ENCODE assay signal across 21 cellular contexts in the genomic region with DNA sequence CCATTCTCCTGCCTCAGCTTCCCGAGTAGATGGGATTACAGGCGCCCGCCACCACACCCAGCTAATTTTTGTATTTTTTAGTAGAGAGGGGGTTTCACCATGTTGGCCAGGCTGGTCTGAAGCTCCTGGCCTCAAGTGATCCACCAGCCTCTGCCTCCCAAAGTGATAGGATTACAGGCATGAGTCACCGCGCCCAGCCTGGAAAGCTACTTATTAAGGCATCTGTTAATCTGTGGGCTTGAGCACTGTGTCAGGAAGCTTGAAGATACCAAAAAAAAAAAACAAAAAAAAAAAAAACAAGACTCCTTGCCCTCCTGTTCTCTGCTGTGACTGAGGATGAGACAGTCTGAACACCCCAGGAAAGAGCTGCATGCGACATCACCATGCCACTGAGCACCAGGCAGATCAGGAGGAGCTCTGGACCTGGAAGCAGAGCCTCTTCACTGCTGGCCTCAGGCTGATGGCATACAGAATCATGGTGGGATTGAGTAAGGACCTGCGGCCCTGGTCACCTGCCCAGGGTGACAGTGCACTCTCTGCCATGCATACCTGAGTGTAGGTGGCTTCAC.
DNase-seq lines count a peak whose midpoint lies in the region; ATAC-seq and TF ChIP-seq lines count a peak whose summit lies in the region.
"Had no signal": no experiment of that assay in that cellular context is flagged by ENCODE, and none has a peak within 500 bp of the region (broad histone marks: within the 10 kb centered on the region; RNA-seq: fewer than 3 reads in every experiment).

No MANE protein-coding gene starts in this region.

- POLR2A ChIA-PET in RWPE1 (lab: Yijun Ruan, JAX; ENCODE audit: low non-redundant PET): no interaction called here

- ATAC-seq in stimulated activated naive CD8-positive, alpha-beta T cell treated with anti-CD3 and anti-CD28 coated beads, Interleukin-15, amount 100 ng/mL, for 72 hours: no peak
- no peak for ATAC-seq in stimulated activated naive CD8-positive, alpha-beta T cell treated with anti-CD3 and anti-CD28 coated beads, Interleukin-15, Interleukin-2, amounts not matched to agents 100 U/mL and 50 U/mL, for 24 hours
- ATAC-seq: activated CD8-positive, alpha-beta T cell treated with anti-CD3 and anti-CD28 coated beads, Interleukin-2, amount 10 ng/mL, durations not matched to agents 7 days and 5 days; esophagus mucosa had no signal

- peak overlapping the region; percentile 79 to 81 for H3K27ac Mint-ChIP-seq in stimulated activated naive CD8-positive, alpha-beta T cell treated with anti-CD3 and anti-CD28 coated beads, Interleukin-15, amount 100 ng/mL, for 72 hours
- peak overlapping the region in 3 of 7 donors; percentile 23 to 58 (median 27) for H3K27ac Mint-ChIP-seq in CD14-positive monocyte
- H3K27ac Mint-ChIP-seq: activated CD8-positive, alpha-beta T cell treated with anti-CD3 and anti-CD28 coated beads, Interleukin-2, amount 10 ng/mL, durations not matched to agents 7 days and 5 days; activated naive CD8-positive, alpha-beta T cell had no signal

- intact Hi-C loops in CD14-positive monocyte (cut with micrococcal nuclease): no loop called here
- intact Hi-C loops in tibial artery (cut with DNase I; ENCODE audit: low total_unique reads): no loop called here

- H3K9me3 ChIP-seq in tibial artery: no peaks in the 10 kb centered on the region
- H3K9me3 ChIP-seq: Peyer's patch had no signal

- H3K27me3 ChIP-seq in tibial artery: no peaks in the 10 kb centered on the region
- H3K27me3 ChIP-seq: dorsolateral prefrontal cortex, Peyer's patch had no signal

- TF ChIP-seq CTCF in fibroblast of villous mesenchyme (IDR thresholded peaks at IDR 0.05; ENCODE audit: insufficient read depth, low read depth, low read length) (no peak), RWPE1 (conservative IDR thresholded peaks at IDR 0.05; ENCODE audit: low read depth) (no peak), CD14-positive monocyte (IDR thresholded peaks at IDR 0.05) (no peak), tibial artery (IDR thresholded peaks at IDR 0.05) (no peak)

- H3K27ac ChIP-seq in RWPE1 (no peak overlapping the region), tibial artery (no peak overlapping the region)
- H3K27ac ChIP-seq: dorsolateral prefrontal cortex, Peyer's patch had no signal

- H3K4me3 ChIP-seq in fibroblast of villous mesenchyme (ENCODE audit: low read depth, low read length): no peak overlapping the region
- no peak overlapping the region for H3K4me3 ChIP-seq in tibial artery
- H3K4me3 ChIP-seq: dorsolateral prefrontal cortex, Peyer's patch had no signal

- H3K4me1 Mint-ChIP-seq in stimulated activated naive CD8-positive, alpha-beta T cell treated with anti-CD3 and anti-CD28 coated beads, Interleukin-15, amount 100 ng/mL, for 72 hours: peaks cover 7% of the 10 kb centered on the region
- no peaks in the 10 kb centered on the region for H3K4me1 Mint-ChIP-seq in CD14-positive monocyte
- H3K4me1 Mint-ChIP-seq: CD8-positive, alpha-beta memory T cell; neural crest cell had no signal

- no peak overlapping the region for H3K4me3 Mint-ChIP-seq in stimulated activated naive CD8-positive, alpha-beta T cell treated with anti-CD3 and anti-CD28 coated beads, Interleukin-15, amount 100 ng/mL, for 72 hours
- no peak overlapping the region for H3K4me3 Mint-ChIP-seq in CD14-positive monocyte
- H3K4me3 Mint-ChIP-seq: activated CD8-positive, alpha-beta T cell treated with anti-CD3 and anti-CD28 coated beads, Interleukin-2, amount 10 ng/mL, durations not matched to agents 7 days and 5 days; activated naive CD8-positive, alpha-beta T cell; CD8-positive, alpha-beta memory T cell; neural crest cell had no signal

- CTCF ChIA-PET in RWPE1 (lab: Yijun Ruan, JAX): interaction anchor here (0.6 kb wide), 2 partner anchors 10 to 74 kb away, joined by 3 to 4 read pairs; no protein-coding TSS in a partner anchor

- no peak for DNase-seq in stimulated activated naive CD8-positive, alpha-beta T cell treated with anti-CD3 and anti-CD28 coated beads, Interleukin-15, amount 100 ng/mL, for 72 hours
- DNase-seq in stimulated activated naive CD8-positive, alpha-beta T cell treated with anti-CD3 and anti-CD28 coated beads, Interleukin-15, Interleukin-2, amounts not matched to agents 100 U/mL and 50 U/mL, for 24 hours: no peak
- DNase-seq in RPMI7951 (ENCODE audit: low read depth) (peak; percentile 56), fibroblast of villous mesenchyme (ENCODE audit: low read depth) (peak; percentile 42), RWPE1 (ENCODE audit: low spot score) (no peak), NCI-H345 (lab: John Stamatoyannopoulos, UW) (no peak), CD14-positive monocyte (ENCODE audit: low spot score) (no peak), tibial artery (no peak)
- DNase-seq: activated CD8-positive, alpha-beta T cell treated with anti-CD3 and anti-CD28 coated beads, Interleukin-2, amount 10 ng/mL, durations not matched to agents 7 days and 5 days; activated T-cell treated with anti-CD3 and anti-CD28 coated beads, Interleukin-2, amount 50 U/mL, for 48 hours; CD8-positive, alpha-beta memory T cell; dorsolateral prefrontal cortex; kidney; MV-4-11; NCI-H2029 treated with DMSO at 0.1 percent for 48 hours; NCI-H748 treated with DMSO at 0.1 percent for 48 hours; Peyer's patch; stimulated activated naive CD4-positive, alpha-beta T cell treated with Interleukin-2 at 50 U/mL for 16 hours had no signal

- peaks cover 15% of the 10 kb centered on the region for H3K27me3 Mint-ChIP-seq in stimulated activated naive CD8-positive, alpha-beta T cell treated with anti-CD3 and anti-CD28 coated beads, Interleukin-15, amount 100 ng/mL, for 72 hours
- peaks cover 0 to 3% (median 0%) of the 10 kb centered on the region in 3 donors for H3K27me3 Mint-ChIP-seq in CD14-positive monocyte (ENCODE audit: low read depth in 3 of 3)
- H3K27me3 Mint-ChIP-seq: activated naive CD8-positive, alpha-beta T cell; CD8-positive, alpha-beta memory T cell had no signal

- H3K9me3 Mint-ChIP-seq in stimulated activated naive CD8-positive, alpha-beta T cell treated with anti-CD3 and anti-CD28 coated beads, Interleukin-15, amount 100 ng/mL, for 72 hours: no peaks in the 10 kb centered on the region
- no peaks in the 10 kb centered on the region for H3K9me3 Mint-ChIP-seq in CD14-positive monocyte
- H3K9me3 Mint-ChIP-seq: neural crest cell had no signal

- peaks cover 7 to 18% of the 10 kb centered on the region in 2 donors for H3K36me3 Mint-ChIP-seq in CD14-positive monocyte
- H3K36me3 Mint-ChIP-seq: activated naive CD8-positive, alpha-beta T cell had no signal

- no peaks in the 10 kb centered on the region for H3K4me1 ChIP-seq in tibial artery
- H3K4me1 ChIP-seq: Peyer's patch had no signal

- H3K36me3 ChIP-seq in tibial artery: peaks cover 5 to 28% (median 19%) of the 10 kb centered on the region in 3 donors

Comparison
In these comparisons a context has a peak if more than half of its experiments do, and no peak if none do; other contexts are left out.
1. DNase-seq: peak in RPMI7951 (single experiment) and fibroblast of villous mesenchyme (single experiment); none in stimulated activated naive CD8-positive, alpha-beta T cell treated with anti-CD3 and anti-CD28 coated beads, Interleukin-15, amount 100 ng/mL, for 72 hours (0 of 2), stimulated activated naive CD8-positive, alpha-beta T cell treated with anti-CD3 and anti-CD28 coated beads, Interleukin-15, Interleukin-2, amounts not matched to agents 100 U/mL and 50 U/mL, for 24 hours (single experiment), RWPE1 (single experiment), NCI-H345 (single experiment), CD14-positive monocyte (single experiment) and tibial artery (0 of 2).